19 cellular contexts compared by ENCODE assay signal in the genomic region with DNA sequence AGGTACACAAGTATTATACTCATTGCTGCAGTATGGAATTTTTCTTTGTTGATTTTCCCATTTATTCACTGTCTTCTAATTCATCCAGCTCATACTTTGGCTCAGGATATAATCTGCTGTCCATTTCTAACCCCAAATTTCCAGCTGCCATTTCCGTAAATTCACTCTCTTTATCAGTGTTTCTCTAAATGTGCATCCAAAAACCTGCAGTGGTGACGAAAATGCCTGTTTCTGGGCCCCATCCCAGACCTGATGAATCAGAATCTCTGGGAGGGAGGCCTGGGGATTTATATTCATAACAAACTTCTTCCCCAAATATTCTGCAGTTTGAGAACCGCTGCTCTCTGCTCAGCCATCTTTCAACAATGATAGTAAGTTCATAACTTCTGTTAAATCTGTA.
"Had no signal": no experiment of that assay in that cellular context is flagged by ENCODE, and none has a peak within 500 bp of the region (broad histone marks: within the 10 kb centered on the region; RNA-seq: fewer than 3 reads in every experiment).

No MANE protein-coding gene starts in this region.

- H3K36me3 ChIP-seq: neural progenitor cell, right lobe of liver, thoracic aorta, upper lobe of left lung had no signal

- H3K4me3 ChIP-seq: dorsolateral prefrontal cortex, mucosa of descending colon, neural progenitor cell, psoas muscle, right lobe of liver, smooth muscle cell, thoracic aorta, upper lobe of left lung had no signal

- H3K27me3 ChIP-seq: dorsolateral prefrontal cortex, neural progenitor cell, right lobe of liver, upper lobe of left lung had no signal

- DNase-seq: activated CD4-positive, alpha-beta T cell treated with anti-CD3 and anti-CD28 coated beads, Interleukin-2, amount 50 U/mL, for 1 hour; activated CD4-positive, CD25-positive, alpha-beta regulatory T cell; activated CD8-positive, alpha-beta memory T cell treated with anti-CD3 and anti-CD28 coated beads for 24 hours; activated CD8-positive, alpha-beta memory T cell treated with anti-CD3 and anti-CD28 coated beads, Interleukin-2, amount 50 U/mL, for 48 hours; activated effector memory CD4-positive, alpha-beta T cell treated with anti-CD3 and anti-CD28 coated beads, Interleukin-2, amount 50 U/mL, for 16 hours; activated naive CD4-positive, alpha-beta T cell treated with anti-CD3 and anti-CD28 coated beads, Interleukin-2, amount 50 U/mL, for 16 hours; activated T-cell treated with anti-CD3 and anti-CD28 coated beads, Interleukin-2, amount 50 U/mL, for 48 hours; central memory CD4-positive, alpha-beta T cell; dorsolateral prefrontal cortex; mucosa of descending colon; naive thymus-derived CD4-positive, alpha-beta T cell; psoas muscle; right lobe of liver; stimulated activated CD4-positive, alpha-beta T cell treated with anti-CD3 and anti-CD28 coated beads, Interleukin-4, amount 100 ng/mL, for 24 hours; T1000; upper lobe of left lung had no signal

- H3K9me3 ChIP-seq: mucosa of descending colon, psoas muscle, right lobe of liver, thoracic aorta, upper lobe of left lung had no signal
